18 cellular contexts compared by ENCODE assay signal in genomic region chr9:111999319-111999718, GRCh38.
"Had no signal": no experiment of that assay in that cellular context is flagged by ENCODE, and none has a peak within 500 bp of the region (broad histone marks: within the 10 kb centered on the region; RNA-seq: fewer than 3 reads in every experiment).

No MANE protein-coding gene starts in this region.

- H3K27ac ChIP-seq: colonic mucosa, left lung, psoas muscle, suprapubic skin, thyroid gland had no signal

- H3K27me3 ChIP-seq: colonic mucosa, left lung, suprapubic skin, thyroid gland had no signal

- H3K4me1 ChIP-seq: colonic mucosa, left lung, psoas muscle, suprapubic skin, thyroid gland had no signal

- DNase-seq: colonic mucosa; dermis blood vessel endothelial cell; foreskin melanocyte; head of caudate nucleus; hippocampal formation; kidney glomerular epithelial cell; left lung; mesendoderm; naive B cell; psoas muscle; retina; stimulated activated CD4-positive, alpha-beta T cell treated with anti-CD3 and anti-CD28 coated beads, Interleukin-2, amount 100 ng/mL, for 48 hours; stimulated activated naive CD4-positive, alpha-beta T cell treated with Interleukin-2 at 50 U/mL for 16 hours; thyroid gland had no signal

- H3K4me2 ChIP-seq: smooth muscle cell had no signal

- ATAC-seq: left lung had no signal

- H3K4me3 ChIP-seq: colonic mucosa, left lung, lung, psoas muscle, smooth muscle cell, suprapubic skin, thyroid gland had no signal

- H3K9me3 ChIP-seq: colonic mucosa, left lung, psoas muscle, suprapubic skin, thyroid gland had no signal

- FAIRE-seq: urothelium cell line had no signal

- H3K36me3 ChIP-seq: colonic mucosa, left lung, suprapubic skin, thyroid gland had no signal
